ENCODE assay signal across 9 cellular contexts in the genomic region with DNA sequence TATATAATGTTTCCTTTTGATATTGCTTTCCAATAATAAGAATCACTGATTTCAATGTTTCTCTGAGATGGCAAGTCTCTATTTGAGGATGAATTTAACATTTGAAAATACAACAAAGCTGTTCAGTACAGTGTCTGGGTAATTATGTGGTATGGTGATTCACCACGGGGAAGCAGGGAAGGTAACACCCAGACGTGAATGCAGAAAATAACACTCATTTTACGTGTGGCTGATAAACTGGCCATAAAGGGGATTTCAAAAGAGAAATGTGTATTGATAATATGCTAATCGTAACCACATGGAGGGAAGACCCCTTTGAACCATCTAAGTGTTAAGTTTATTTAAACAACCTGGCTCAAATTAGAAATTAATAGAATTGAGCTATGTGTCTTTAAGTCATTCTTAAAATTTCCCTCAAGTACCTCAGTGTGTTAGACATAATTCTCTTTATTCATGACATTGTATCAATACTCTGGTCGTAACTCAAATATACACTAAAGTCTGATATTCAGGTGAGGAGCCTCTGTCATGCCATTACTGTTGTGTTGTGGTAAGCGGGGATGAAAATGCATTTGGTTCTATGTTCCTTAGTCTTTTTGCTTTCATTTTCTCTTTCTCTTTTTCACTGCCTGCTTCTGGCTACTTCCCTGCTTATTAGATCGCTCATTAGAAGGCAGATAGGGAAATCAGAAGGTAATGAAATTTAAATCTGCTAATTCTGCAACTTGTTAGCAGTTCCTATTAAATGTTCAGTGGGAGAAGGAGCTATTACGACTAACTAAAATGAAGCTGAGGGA.
DNase-seq lines count a peak whose midpoint lies in the region; ATAC-seq and TF ChIP-seq lines count a peak whose summit lies in the region.
"Had no signal": no experiment of that assay in that cellular context is flagged by ENCODE, and none has a peak within 500 bp of the region (broad histone marks: within the 10 kb centered on the region; RNA-seq: fewer than 3 reads in every experiment).

No MANE protein-coding gene starts in this region.

- ATAC-seq in heart right ventricle (peak in 1 of 8 donors; percentile 28), left ventricle myocardium superior (no peak), HG03108 (IDR thresholded peaks at IDR 0.05; ENCODE audit: unreplicated experiment) (peak; percentile 48), left colon (no peak)
- no peak for ATAC-seq in activated CD8-positive, alpha-beta memory T cell treated with anti-CD3 and anti-CD28 coated beads, Interleukin-2, amount 10 ng/mL, durations not matched to agents 7 days and 5 days

- intact Hi-C loops in heart right ventricle (cut with DNase I) = no loop called here
- intact Hi-C loops in left ventricle myocardium superior (cut with micrococcal nuclease) = no loop called here
- intact Hi-C loops in vagina (cut with DNase I) = no loop called here
- intact Hi-C loops in left colon (cut with DNase I, micrococcal nuclease) = no loop called here

- no peaks in the 10 kb centered on the region for H3K4me1 ChIP-seq in heart right ventricle
- H3K4me1 ChIP-seq in duodenal mucosa (ENCODE audit: control insufficient read depth in 1 of 2, insufficient read depth in 2 of 2, low read length in 2 of 2) = peaks cover 0 to 6% of the 10 kb centered on the region in 2 donors
- H3K4me1 ChIP-seq in vagina = no peaks in the 10 kb centered on the region
- no peaks in the 10 kb centered on the region for H3K4me1 ChIP-seq in HAP-1
- H3K4me1 ChIP-seq: sigmoid colon had no signal

- no peak for DNase-seq in heart right ventricle
- no peak for DNase-seq in left ventricle myocardium superior
- no peak for DNase-seq in vagina (ENCODE audit: extremely low spot score in 2 of 2)
- DNase-seq in HAP-1 (ENCODE audit: low spot score in 2 of 2) = no peak
- DNase-seq in left colon = no peak
- DNase-seq in activated CD8-positive, alpha-beta memory T cell treated with anti-CD3 and anti-CD28 coated beads, Interleukin-2, amount 10 ng/mL, durations not matched to agents 7 days and 5 days = no peak
- DNase-seq: sigmoid colon had no signal

- TF ChIP-seq CTCF in heart right ventricle (IDR thresholded peaks at IDR 0.05) (no peak), vagina (IDR thresholded peaks at IDR 0.05) (no peak)

- no peaks in the 10 kb centered on the region for H3K9me3 ChIP-seq in heart right ventricle
- no peaks in the 10 kb centered on the region for H3K9me3 ChIP-seq in duodenal mucosa (ENCODE audit: control insufficient read depth in 1 of 2, low read length in 2 of 2)
- H3K9me3 ChIP-seq in vagina = no peaks in the 10 kb centered on the region
- no peaks in the 10 kb centered on the region for H3K9me3 ChIP-seq in HAP-1
- H3K9me3 ChIP-seq: sigmoid colon had no signal

- no peak overlapping the region for H3K27ac Mint-ChIP-seq in activated CD8-positive, alpha-beta memory T cell treated with anti-CD3 and anti-CD28 coated beads, Interleukin-2, amount 10 ng/mL, durations not matched to agents 7 days and 5 days

- 63 to 77% methylated on average over 8 of the region's 8 CpGs for WGBS in heart right ventricle, 2 donors

- H3K9me3 Mint-ChIP-seq in activated CD8-positive, alpha-beta memory T cell treated with anti-CD3 and anti-CD28 coated beads, Interleukin-2, amount 10 ng/mL, durations not matched to agents 7 days and 5 days (ENCODE audit: low read depth) = peaks cover 8% of the 10 kb centered on the region

- H3K27me3 ChIP-seq in heart right ventricle (no peaks in the 10 kb centered on the region), duodenal mucosa (ENCODE audit: control insufficient read depth in 1 of 2, insufficient read depth in 2 of 2, low read length in 2 of 2) (no peaks in the 10 kb centered on the region), vagina (no peaks in the 10 kb centered on the region), HAP-1 (ENCODE audit: low read depth) (no peaks in the 10 kb centered on the region)
- H3K27me3 ChIP-seq: sigmoid colon had no signal

- H3K36me3 Mint-ChIP-seq in activated CD8-positive, alpha-beta memory T cell treated with anti-CD3 and anti-CD28 coated beads, Interleukin-2, amount 10 ng/mL, durations not matched to agents 7 days and 5 days = no peaks in the 10 kb centered on the region

- no peaks in the 10 kb centered on the region for H3K36me3 ChIP-seq in heart right ventricle
- no peaks in the 10 kb centered on the region for H3K36me3 ChIP-seq in duodenal mucosa (ENCODE audit: control insufficient read depth in 1 of 2, insufficient read depth in 2 of 2, low read length in 2 of 2)
- no peaks in the 10 kb centered on the region for H3K36me3 ChIP-seq in vagina
- no peaks in the 10 kb centered on the region for H3K36me3 ChIP-seq in HAP-1 (replicated peaks)
- H3K36me3 ChIP-seq: sigmoid colon had no signal

- no peak overlapping the region for H3K4me3 Mint-ChIP-seq in activated CD8-positive, alpha-beta memory T cell treated with anti-CD3 and anti-CD28 coated beads, Interleukin-2, amount 10 ng/mL, durations not matched to agents 7 days and 5 days

- no peaks in the 10 kb centered on the region for H3K4me1 Mint-ChIP-seq in activated CD8-positive, alpha-beta memory T cell treated with anti-CD3 and anti-CD28 coated beads, Interleukin-2, amount 10 ng/mL, durations not matched to agents 7 days and 5 days

- in situ Hi-C loops in HAP-1 (cut with MboI; ENCODE audit: low sequenced_read_pairs) = no loop called here

- no peaks in the 10 kb centered on the region for H3K27me3 Mint-ChIP-seq in activated CD8-positive, alpha-beta memory T cell treated with anti-CD3 and anti-CD28 coated beads, Interleukin-2, amount 10 ng/mL, durations not matched to agents 7 days and 5 days

- no peak for TF ChIP-seq POLR2A in vagina (IDR thresholded peaks at IDR 0.05)

- H3K4me3 ChIP-seq in heart right ventricle (peak overlapping the region in 7 of 10 donors; percentile 13 to 35 (median 23)), duodenal mucosa (ENCODE audit: low read depth in 1 of 2, low read length in 2 of 2) (peak overlapping the region; percentile 63 to 64), vagina (peak overlapping the region in 1 of 2 donors; percentile 19), HAP-1 (no peak overlapping the region)

- CTCF ChIA-PET in activated CD8-positive, alpha-beta memory T cell treated with anti-CD3 and anti-CD28 coated beads, Interleukin-2, amount 10 ng/mL, durations not matched to agents 7 days and 5 days (lab: Charles Lee) = no interaction called here

- H3K9ac ChIP-seq in duodenal mucosa (ENCODE audit: low read depth in 1 of 2, low read length in 2 of 2) = peak overlapping the region in 1 of 2 donors; percentile 12

- H3K27ac ChIP-seq in heart right ventricle = no peak overlapping the region
- H3K27ac ChIP-seq in duodenal mucosa (ENCODE audit: low read depth, low read length) = no peak overlapping the region
- H3K27ac ChIP-seq in vagina = peak overlapping the region; percentile 20
- H3K27ac ChIP-seq: sigmoid colon had no signal
